Comparison of ENCODE assay signal across 10 cellular contexts in genomic region chr17:20122236-20122879, GRCh38.
DNase-seq lines count a peak whose midpoint lies in the region; ATAC-seq lines count a peak whose summit lies in the region.
"Had no signal": no experiment of that assay in that cellular context is flagged by ENCODE, and none has a peak within 500 bp of the region (broad histone marks: within the 10 kb centered on the region; RNA-seq: fewer than 3 reads in every experiment).

No MANE protein-coding gene starts in this region.

- DNase-seq in DMS153 treated with DMSO at 0.1 percent for 48 hours (lab: John Stamatoyannopoulos, UW; ENCODE audit: unreplicated experiment), result peak; percentile 1
- DNase-seq in DMS153 (lab: John Stamatoyannopoulos, UW), result no peak
- peak; percentile 20 to 80 for DNase-seq in NCI-H446 (lab: John Stamatoyannopoulos, UW)
- DNase-seq in head of caudate nucleus, result peak in 26 of 42 donors; percentile 5 to 72 (median 42)
- no peak for DNase-seq in SW480 (ENCODE audit: low spot score)

- ATAC-seq in HG03520 (IDR thresholded peaks at IDR 0.05; ENCODE audit: unreplicated experiment) (no peak), GM18873 (IDR thresholded peaks at IDR 0.05; ENCODE audit: low FRiP score, unreplicated experiment) (no peak)

- no peaks in the 10 kb centered on the region for H3K27me3 ChIP-seq in rectal smooth muscle tissue (ENCODE audit: control insufficient read depth, insufficient read depth, low read length)
- H3K27me3 ChIP-seq: Peyer's patch had no signal

- no peaks in the 10 kb centered on the region for H3K4me1 ChIP-seq in rectal smooth muscle tissue (ENCODE audit: control insufficient read depth, insufficient read depth, low read length)
- H3K4me1 ChIP-seq: foreskin keratinocyte, Peyer's patch had no signal

- intact Hi-C loops in head of caudate nucleus (cut with DNase I), result loop anchor here (1.0 to 5.0 kb wide), 2 partner anchors 103 to 195 kb away; no protein-coding TSS in a partner anchor

- H3K9ac ChIP-seq in rectal smooth muscle tissue (ENCODE audit: low read length), result no peak overlapping the region

- peak overlapping the region; percentile 25 for H3K4me3 ChIP-seq in rectal smooth muscle tissue (ENCODE audit: low read length)
- H3K4me3 ChIP-seq: Peyer's patch had no signal

- H3K27ac ChIP-seq in rectal smooth muscle tissue (ENCODE audit: low read depth, low read length), result no peak overlapping the region
- H3K27ac ChIP-seq: foreskin keratinocyte, Peyer's patch had no signal

- H3K36me3 ChIP-seq in rectal smooth muscle tissue (ENCODE audit: control insufficient read depth, insufficient read depth, low read length), result no peaks in the 10 kb centered on the region
- H3K36me3 ChIP-seq: Peyer's patch had no signal

Comparison
In these comparisons a context has a peak if more than half of its experiments do, and no peak if none do; other contexts are left out.
1. DNase-seq: peak in DMS153 treated with DMSO at 0.1 percent for 48 hours (single experiment), NCI-H446 (2 of 2) and head of caudate nucleus (26 of 42); none in DMS153 (single experiment) and SW480 (single experiment).